In genomic region chr14:61033024-61033423, GRCh38 we compare ENCODE assay signal across 23 cellular contexts.
DNase-seq lines count a peak whose midpoint lies in the region; ATAC-seq, FAIRE-seq and TF ChIP-seq lines count a peak whose summit lies in the region.
"Had no signal": no experiment of that assay in that cellular context is flagged by ENCODE, and none has a peak within 500 bp of the region (broad histone marks: within the 10 kb centered on the region; RNA-seq: fewer than 3 reads in every experiment).

No MANE protein-coding gene starts in this region.

- no peak for TF ChIP-seq CTCF in AG09309 (IDR thresholded peaks at IDR 0.05; ENCODE audit: control insufficient read depth, insufficient read depth, low read depth, low read length, missing control alignments)
- TF ChIP-seq CTCF in foreskin fibroblast (IDR thresholded peaks at IDR 0.05; ENCODE audit: low read depth, low read length) = no peak

- H3K4me3 ChIP-seq in AG09309 (ENCODE audit: control insufficient read depth, low read depth, low read length) = no peak overlapping the region
- no peak overlapping the region for H3K4me3 ChIP-seq in adipocyte (ENCODE audit: low read length)
- no peak overlapping the region for H3K4me3 ChIP-seq in foreskin fibroblast (ENCODE audit: low read depth in 1 of 2, low read length in 2 of 2)
- H3K4me3 ChIP-seq: GM12878 had no signal

- peak; percentile 78 for FAIRE-seq in HTR-8/SVneo (lab: Jason Lieb, UNC)
- FAIRE-seq: GM12878, GM18507 had no signal

- no peaks in the 10 kb centered on the region for H3K36me3 ChIP-seq in adipocyte (ENCODE audit: control insufficient read depth, insufficient read depth, low read length, severe bottlenecking)

- no peak for ATAC-seq in activated naive CD8-positive, alpha-beta T cell treated with anti-CD3 and anti-CD28 coated beads, Interleukin-2, amount 50 U/mL, for 24 hours
- ATAC-seq: GM12878 had no signal

- no peaks in the 10 kb centered on the region for H3K36me3 Mint-ChIP-seq in activated naive CD8-positive, alpha-beta T cell treated with anti-CD3 and anti-CD28 coated beads, Interleukin-2, amount 50 U/mL, for 24 hours (ENCODE audit: low read depth)

- H3K27me3 ChIP-seq in adipocyte (replicated peaks; ENCODE audit: control insufficient read depth, insufficient read depth, low read length) = no peaks in the 10 kb centered on the region

- peak overlapping the region; percentile 35 for H3K9ac ChIP-seq in adipocyte (ENCODE audit: low read length)

- no peaks in the 10 kb centered on the region for H3K9me3 Mint-ChIP-seq in activated naive CD8-positive, alpha-beta T cell treated with anti-CD3 and anti-CD28 coated beads, Interleukin-2, amount 50 U/mL, for 24 hours
- H3K9me3 Mint-ChIP-seq: CD4-positive, CD25-positive, alpha-beta regulatory T cell had no signal

- no peaks in the 10 kb centered on the region for H3K9me3 ChIP-seq in adipocyte (ENCODE audit: control insufficient read depth, low read length)
- H3K9me3 ChIP-seq: Caco-2 had no signal

- no peak overlapping the region for H3K27ac Mint-ChIP-seq in activated naive CD8-positive, alpha-beta T cell treated with anti-CD3 and anti-CD28 coated beads, Interleukin-2, amount 50 U/mL, for 24 hours
- H3K27ac Mint-ChIP-seq: CD4-positive, CD25-positive, alpha-beta regulatory T cell had no signal

- H3K27me3 Mint-ChIP-seq in activated naive CD8-positive, alpha-beta T cell treated with anti-CD3 and anti-CD28 coated beads, Interleukin-2, amount 50 U/mL, for 24 hours = no peaks in the 10 kb centered on the region
- H3K27me3 Mint-ChIP-seq: CD4-positive, CD25-positive, alpha-beta regulatory T cell had no signal

- no peak overlapping the region for H3K4me3 Mint-ChIP-seq in activated naive CD8-positive, alpha-beta T cell treated with anti-CD3 and anti-CD28 coated beads, Interleukin-2, amount 50 U/mL, for 24 hours
- H3K4me3 Mint-ChIP-seq: CD4-positive, CD25-positive, alpha-beta regulatory T cell had no signal

- H3K4me1 ChIP-seq in adipocyte (ENCODE audit: control insufficient read depth, insufficient read depth, low read length) = peaks cover 18% of the 10 kb centered on the region
- H3K4me1 ChIP-seq: Caco-2 had no signal

- H3K4me1 Mint-ChIP-seq in activated naive CD8-positive, alpha-beta T cell treated with anti-CD3 and anti-CD28 coated beads, Interleukin-2, amount 50 U/mL, for 24 hours = peaks cover 6% of the 10 kb centered on the region

- DNase-seq in AG09309 (ENCODE audit: low read depth) (peak; percentile 37), HTR-8/SVneo (ENCODE audit: insufficient read length, low spot score) (no peak), adipocyte (ENCODE audit: low read depth) (peak; percentile 84), foreskin fibroblast (peak; percentile 12 to 56), HK-2 (ENCODE audit: unreplicated experiment) (no peak), DMS 273 (lab: John Stamatoyannopoulos, UW; ENCODE audit: unreplicated experiment) (no peak)
- no peak for DNase-seq in stimulated activated CD4-positive, alpha-beta T cell treated with anti-CD3 and anti-CD28 coated beads, Interleukin-12 subunit alpha, Interleukin-12 subunit beta, amount 100 ng/mL, for 4 hours
- no peak for DNase-seq in activated naive CD8-positive, alpha-beta T cell treated with anti-CD3 and anti-CD28 coated beads, Interleukin-2, amount 50 U/mL, for 24 hours
- DNase-seq: Caco-2; CD4-positive, CD25-positive, alpha-beta regulatory T cell; DMS53; GOT3; Kasumi-1; MM.1S; NCI-H1105; NCI-H1694 treated with DMSO at 0.1 percent for 48 hours; NCI-H2107; NCI-H226; NCI-H524 treated with DMSO at 0.1 percent for 48 hours; SHP77 treated with DMSO at 0.1 percent for 48 hours; SW 1271 had no signal

Comparison
In these comparisons a context has a peak if more than half of its experiments do, and no peak if none do; other contexts are left out.
1. DNase-seq: peak in AG09309 (single experiment), adipocyte (single experiment) and foreskin fibroblast (2 of 2); none in HTR-8/SVneo (single experiment), stimulated activated CD4-positive, alpha-beta T cell treated with anti-CD3 and anti-CD28 coated beads, Interleukin-12 subunit alpha, Interleukin-12 subunit beta, amount 100 ng/mL, for 4 hours (single experiment), HK-2 (single experiment), activated naive CD8-positive, alpha-beta T cell treated with anti-CD3 and anti-CD28 coated beads, Interleukin-2, amount 50 U/mL, for 24 hours (single experiment) and DMS 273 (single experiment).